20 cellular contexts compared by ENCODE assay signal in the genomic region with DNA sequence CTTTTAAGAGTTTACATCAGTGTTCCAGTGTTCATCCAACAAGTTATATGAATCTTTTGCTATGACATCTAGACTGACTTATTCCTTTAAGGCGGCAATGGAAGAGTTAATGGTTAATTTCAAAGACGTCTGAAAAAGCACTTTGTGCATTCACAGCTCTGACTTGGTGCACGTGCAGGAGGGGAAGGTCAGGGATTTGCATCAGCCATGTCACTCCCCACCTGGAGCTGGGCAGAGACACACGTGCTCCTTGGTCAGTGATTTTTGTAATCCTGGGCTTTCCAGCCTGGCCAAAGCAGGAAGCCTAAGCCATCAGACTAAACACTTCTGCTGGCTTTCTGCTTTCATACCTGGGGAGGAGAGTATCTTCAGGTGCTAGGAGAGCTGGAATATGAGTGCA.
"Had no signal": no experiment of that assay in that cellular context is flagged by ENCODE, and none has a peak within 500 bp of the region (broad histone marks: within the 10 kb centered on the region; RNA-seq: fewer than 3 reads in every experiment).

No MANE protein-coding gene starts in this region.

- H3K27me3 ChIP-seq: foreskin keratinocyte, hepatocyte, left lung, stomach, transverse colon had no signal

- H3K4me1 ChIP-seq: left lung, psoas muscle had no signal

- H3K27me3 Mint-ChIP-seq: naive thymus-derived CD4-positive, alpha-beta T cell had no signal

- H3K36me3 ChIP-seq: left lung, stomach, thoracic aorta, transverse colon had no signal

- H3K4me2 ChIP-seq: hepatocyte had no signal

- H3K4me1 Mint-ChIP-seq: endodermal cell had no signal

- DNase-seq: effector CD4-positive, alpha-beta T cell; endodermal cell; erythroblast; foreskin keratinocyte; head of caudate nucleus; left lung; naive thymus-derived CD4-positive, alpha-beta T cell; nephron progenitor cell; psoas muscle; small intestine; stimulated activated CD4-positive, alpha-beta T cell treated with anti-CD3 and anti-CD28 coated beads, Interleukin-12 subunit alpha, Interleukin-12 subunit beta, amount 100 ng/mL, for 4 hours; stimulated activated naive CD4-positive, alpha-beta T cell; stomach; substantia nigra; transverse colon had no signal

- H3K27ac ChIP-seq: coronary artery, foreskin keratinocyte, hepatocyte, left lung, psoas muscle, stomach, thoracic aorta, transverse colon had no signal

- FAIRE-seq: endothelial cell of umbilical vein, small intestine had no signal

- H3K4me3 Mint-ChIP-seq: endodermal cell; naive thymus-derived CD4-positive, alpha-beta T cell; nephron progenitor cell had no signal

- H3K4me3 ChIP-seq: coronary artery, hepatocyte, left lung, lung, psoas muscle, stomach, thoracic aorta, transverse colon had no signal

- ATAC-seq: foreskin keratinocyte; left lung; naive thymus-derived CD4-positive, alpha-beta T cell; psoas muscle had no signal

- H3K9me3 ChIP-seq: left lung, psoas muscle, thoracic aorta, transverse colon had no signal

- H3K79me2 ChIP-seq: hepatocyte had no signal

- H2AFZ ChIP-seq: hepatocyte had no signal

- H3K27ac Mint-ChIP-seq: endodermal cell; naive thymus-derived CD4-positive, alpha-beta T cell; nephron progenitor cell had no signal
